ENCODE assay signal across 8 cellular contexts in genomic region chr15:99733268-99734039, GRCh38. TPM values are rescaled to one million over a fixed set of nuclear protein-coding genes. Genes with fewer than 3 reads are reported as not detected.
DNase-seq lines count a peak whose midpoint lies in the region; ATAC-seq and TF ChIP-seq lines count a peak whose summit lies in the region.

Gene LYSMD4 (minus strand): TSS chr15:99733437. CDS start chr15:99731999, 1,438 bp downstream.

- POLR2A ChIA-PET in IMR-90 (lab: Charles Lee; ENCODE audit: unreplicated experiment): interaction anchor here (0.6 to 0.7 kb wide), 2 partner anchors 18 to 630 kb away, joined by 3 to 7 read pairs; no protein-coding TSS in a partner anchor

- in situ Hi-C loops in IMR-90 (cut with MboI; ENCODE audit: low sequenced_read_pairs): loop anchor here (25.0 kb wide), 1 partner anchor 621 kb away; the partner anchor contains the start of gene SYNM

- peak within 1 kb of the TSS; percentile 90 for H3K4me2 ChIP-seq in IMR-90 (ENCODE audit: low read depth, low read length)
- H3K4me2 ChIP-seq in OCI-LY3 (ENCODE audit: low read length): peak within 1 kb of the TSS; percentile 98

- 0 out of 2 replicates have a peak within 1 kb of the TSS, but pooled peaks have one; percentile 38 for H4K91ac ChIP-seq in IMR-90 (ENCODE audit: insufficient read depth, low read depth, low read length)

- no peak for TF ChIP-seq POLR2A in IMR-90 (IDR thresholded peaks at IDR 0.05; ENCODE audit: low read depth, low read length)

- peak within 1 kb of the TSS; percentile 79 for H3K4ac ChIP-seq in IMR-90 (ENCODE audit: low read depth, low read length)

- H3K18ac ChIP-seq in IMR-90 (ENCODE audit: low read depth, low read length): peak within 1 kb of the TSS; percentile 34; the same call in 1 of the 2 replicates

- peak within 1 kb of the TSS; percentile 90 for H3K4me3 ChIP-seq in IMR-90 (ENCODE audit: insufficient read depth, low read depth, low read length)
- H3K4me3 ChIP-seq in OCI-LY3 (ENCODE audit: low read length): peak within 1 kb of the TSS; percentile 94
- peak within 1 kb of the TSS; percentile 79 for H3K4me3 ChIP-seq in mononuclear cell (ENCODE audit: low read length)

- H3K27ac ChIP-seq in IMR-90 (ENCODE audit: insufficient read depth, low read length): peak within 1 kb of the TSS; percentile 41
- no peak within 1 kb of the TSS for H3K27ac ChIP-seq in OCI-LY3 (ENCODE audit: low read length)

- H3K27me3 ChIP-seq in IMR-90 (ENCODE audit: control insufficient read depth, insufficient read depth, low read length) (0 out of 2 replicates have a peak, but pooled peaks cover 3% of the 10 kb centered on the region), OCI-LY3 (ENCODE audit: low read depth, low read length) (no peaks in the 10 kb centered on the region), mononuclear cell (ENCODE audit: insufficient read depth, low read length) (no peaks in the 10 kb centered on the region)

- H3K4me1 ChIP-seq in IMR-90 (ENCODE audit: control insufficient read depth, insufficient read depth, low read length) (peaks cover 4% of the 10 kb centered on the region), OCI-LY3 (ENCODE audit: low read length) (peaks cover 5% of the 10 kb centered on the region; the same call in 1 of the 2 replicates), mononuclear cell (ENCODE audit: insufficient read depth, low read length) (peaks cover 17% of the 10 kb centered on the region)

- H4K20me1 ChIP-seq in IMR-90 (ENCODE audit: insufficient read depth, low read length) (no peaks in the 10 kb centered on the region), OCI-LY3 (ENCODE audit: insufficient read depth, low read length) (no peaks in the 10 kb centered on the region)

- peak within 1 kb of the TSS; percentile 89 for H4K5ac ChIP-seq in IMR-90 (ENCODE audit: low read depth, low read length)

- no peaks in the 10 kb centered on the region for H3K9me1 ChIP-seq in IMR-90 (ENCODE audit: insufficient read depth, low read length)

- peak within 1 kb of the TSS; percentile 73 for H2AK9ac ChIP-seq in IMR-90 (replicated peaks; ENCODE audit: low read depth, low read length, poor library complexity)

- H2AK5ac ChIP-seq in IMR-90 (ENCODE audit: low read depth, low read length): no peak within 1 kb of the TSS

- no peak within 1 kb of the TSS; the same call in 2 of the 3 replicates for H2BK15ac ChIP-seq in IMR-90 (ENCODE audit: low read depth, low read length)

- no peaks in the 10 kb centered on the region for H3K9me3 ChIP-seq in IMR-90 (ENCODE audit: control insufficient read depth, insufficient read depth, low read length)
- H3K9me3 ChIP-seq in OCI-LY3 (ENCODE audit: insufficient read depth, low read length): no peaks in the 10 kb centered on the region
- H3K9me3 ChIP-seq in mononuclear cell (ENCODE audit: low read depth, low read length): no peaks in the 10 kb centered on the region

- intact Hi-C loops in IMR-90 (cut with micrococcal nuclease): loop anchor here (5.0 kb wide), 1 partner anchor 631 kb away; no protein-coding TSS in a partner anchor

- H3K36me3 ChIP-seq in IMR-90 (ENCODE audit: control insufficient read depth, insufficient read depth, low read length) (peaks cover 6% of the 10 kb centered on the region; the same call in 1 of the 2 replicates), OCI-LY3 (replicated peaks; ENCODE audit: low read depth, low read length) (no peaks in the 10 kb centered on the region)

- 13% methylated on average over 31 of the region's 69 CpGs; no CpG with 5 or more reads in 1 of the 2 experiments for WGBS in IMR-90 (ENCODE audit: extremely low coverage in 2 of 2, insufficient read length in 1 of 2), 2 experiments

- BruUV-seq in IMR-90 (replicated peaks; lab: Mats Ljungman, UMichigan): no TSS peak

- dilution Hi-C loops in IMR-90 (cut with HindIII; ENCODE audit: low sequenced_read_pairs, unreplicated experiment): no loop called here

- CTCF ChIA-PET in IMR-90 (lab: Yijun Ruan, JAX): interaction anchor here (1.0 to 1.1 kb wide), 3 partner anchors 16 to 461 kb away, joined by 3 to 6 read pairs (median 4); no protein-coding TSS in a partner anchor

- peaks cover 0 to 14% of the 10 kb centered on the region in 2 experiments; a peak in 2 of 4 replicates for H3K79me1 ChIP-seq in IMR-90 (ENCODE audit: low read depth in 1 of 2, low read length in 2 of 2)

- no peak within 1 kb of the TSS for H2BK5ac ChIP-seq in IMR-90 (ENCODE audit: low read depth, low read length, poor library complexity, severe bottlenecking)

- TF ChIP-seq RAD21 in IMR-90 (IDR thresholded peaks at IDR 0.05; ENCODE audit: low read length): no peak

- ATAC-seq in GM21576 (IDR thresholded peaks at IDR 0.05; ENCODE audit: unreplicated experiment) (peak; percentile 99), IMR-90 (ENCODE audit: low read depth) (peak; percentile 99)

- no peak within 1 kb of the TSS; the same call in none of the 2 replicates for H2BK120ac ChIP-seq in IMR-90 (ENCODE audit: low read depth, low read length)

- DNase-seq in DMS153 (lab: John Stamatoyannopoulos, UW) (peak; percentile 62), IMR-90 (peak; percentile 88), epidermal melanocyte (ENCODE audit: insufficient read length, low spot score) (peak; percentile 95)
- peak; percentile 99 for DNase-seq in activated CD8-positive, alpha-beta memory T cell treated with anti-CD3 and anti-CD28 coated beads, Interleukin-2, amount 50 U/mL, for 48 hours
- DNase-seq in stimulated activated CD8-positive, alpha-beta memory T cell treated with anti-CD3 and anti-CD28 coated beads, Interleukin-2, amount 100 ng/mL, for 1 hour (ENCODE audit: low read depth in 2 of 2): peak; percentile 99

- H2BK20ac ChIP-seq in IMR-90 (ENCODE audit: low read depth, low read length): peak within 1 kb of the TSS; percentile 42

- no peaks in the 10 kb centered on the region for H3K79me2 ChIP-seq in OCI-LY3 (ENCODE audit: low read length)

- H3K56ac ChIP-seq in IMR-90 (ENCODE audit: extremely low read depth, insufficient read depth, low read length): no peak within 1 kb of the TSS

- H4K8ac ChIP-seq in IMR-90 (ENCODE audit: low read depth in 2 of 2, low read length in 2 of 2): peak within 1 kb of the TSS; percentile 88 to 95

- H2AFZ ChIP-seq in IMR-90 (replicated peaks; ENCODE audit: low read length, poor library complexity) (peak within 1 kb of the TSS; percentile 98), OCI-LY3 (ENCODE audit: low read depth, low read length) (peak within 1 kb of the TSS; percentile 100)

- H3K23ac ChIP-seq in IMR-90 (ENCODE audit: low read depth, low read length): peak within 1 kb of the TSS; percentile 93

- TF ChIP-seq CTCF in IMR-90 (conservative IDR thresholded peaks at IDR 0.05; ENCODE audit: low read depth, low read length) (no peak), OCI-LY3 (IDR thresholded peaks at IDR 0.05; ENCODE audit: low read depth, low read length) (no peak)

- peak within 1 kb of the TSS; percentile 72 for H3K14ac ChIP-seq in IMR-90 (replicated peaks; ENCODE audit: low read depth, low read length)

- H3K9ac ChIP-seq in IMR-90 (ENCODE audit: low read depth, low read length) (peak within 1 kb of the TSS; percentile 66), OCI-LY3 (ENCODE audit: low read length) (peak within 1 kb of the TSS; percentile 84)

TF ChIP-seq in IMR-90, 13 proteins besides CTCF, POLR2A, EP300 and RAD21:
- TF ChIP-seq MAFK (IDR thresholded peaks at IDR 0.05; ENCODE audit: low read depth, low read length): no peak
- no peak for TF ChIP-seq NFE2L2 (IDR thresholded peaks at IDR 0.05; ENCODE audit: low read depth, low read length)
- TF ChIP-seq MAZ (IDR thresholded peaks at IDR 0.05; ENCODE audit: borderline replicate concordance, low read depth, low read length): peak; percentile 56; the same call in 1 of the 2 replicates
- TF ChIP-seq USF2 (IDR thresholded peaks at IDR 0.05; ENCODE audit: low read depth, low read length): peak; percentile 68
- no peak for TF ChIP-seq BHLHE40 (IDR thresholded peaks at IDR 0.05; ENCODE audit: low read depth, low read length)
- no peak for TF ChIP-seq SMC3 (IDR thresholded peaks at IDR 0.05; ENCODE audit: low read depth, low read length)
- no peak for TF ChIP-seq MXI1 (IDR thresholded peaks at IDR 0.05; ENCODE audit: borderline replicate concordance, low read depth, low read length)
- TF ChIP-seq RFX5 (IDR thresholded peaks at IDR 0.05; ENCODE audit: low read depth, low read length): no peak
- no peak for TF ChIP-seq FOS (IDR thresholded peaks at IDR 0.05; ENCODE audit: low read depth, low read length)
- TF ChIP-seq CHD1 (IDR thresholded peaks at IDR 0.05; ENCODE audit: low read depth, low read length): no peak
- no peak for TF ChIP-seq ELK1 (IDR thresholded peaks at IDR 0.05; ENCODE audit: borderline replicate concordance, low read depth, low read length)
- TF ChIP-seq CEBPB (IDR thresholded peaks at IDR 0.05; ENCODE audit: low read depth, low read length): no peak
- no peak for TF ChIP-seq RCOR1 (IDR thresholded peaks at IDR 0.05; ENCODE audit: insufficient replicate concordance, low read length)

RNA-seq across cellular contexts. Expression of gene LYSMD4, which starts in this region (rescaled TPM):
- 4.5 and 5.6 TPM in 2 replicates for total RNA-seq in IMR-90 (2012; rRNA removed)
- polyA plus RNA-seq in IMR-90 (2012; rRNA removed): 4.1 and 5.0 TPM in 2 replicates
- polyA plus RNA-seq in IMR-90 (2012; cell fraction: cytosol; rRNA removed): 2.7 and 4.6 TPM in 2 replicates
- 20.1 and 24.3 TPM in 2 replicates for polyA plus RNA-seq in IMR-90 (2012; cell fraction: nucleus; rRNA removed; ENCODE audit: low replicate concordance)
- 6.6 TPM for total RNA-seq in mononuclear cell
